ENCODE assay signal across 9 cellular contexts in the genomic region with DNA sequence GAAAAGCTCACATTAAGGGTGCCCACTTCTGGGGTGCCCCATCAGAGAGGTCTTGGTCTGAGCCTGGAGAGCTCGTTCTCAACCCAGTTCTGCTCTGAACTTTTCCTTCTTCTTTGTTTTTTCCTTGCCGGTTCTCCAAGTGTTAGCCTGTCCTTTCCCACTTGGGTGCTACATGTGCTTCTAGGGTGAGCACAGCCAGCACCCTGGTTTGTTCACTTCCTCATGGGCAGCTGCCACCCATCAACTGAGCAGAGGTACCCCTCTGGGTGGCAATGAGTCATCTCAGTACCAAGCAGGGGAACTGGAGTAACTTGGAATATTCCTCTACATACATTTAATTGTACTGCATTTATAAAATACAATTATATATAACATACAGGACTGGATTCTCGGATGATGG. TPM values are rescaled to one million over a fixed set of nuclear protein-coding genes. Genes with fewer than 3 reads are reported as not detected.
DNase-seq lines count a peak whose midpoint lies in the region; ATAC-seq and TF ChIP-seq lines count a peak whose summit lies in the region.
"Had no signal": no experiment of that assay in that cellular context is flagged by ENCODE, and none has a peak within 500 bp of the region (broad histone marks: within the 10 kb centered on the region; RNA-seq: fewer than 3 reads in every experiment).

No MANE protein-coding gene starts in this region.

- H3K4me1 Mint-ChIP-seq in CD4-positive, alpha-beta T cell (ENCODE audit: low read depth): peaks cover 84% of the 10 kb centered on the region
- H3K4me1 Mint-ChIP-seq in osteocyte (ENCODE audit: unreplicated experiment): peaks cover 77% of the 10 kb centered on the region
- peaks cover 13% of the 10 kb centered on the region for H3K4me1 Mint-ChIP-seq in WTC11

- peak overlapping the region; percentile 92 for H3K4me3 Mint-ChIP-seq in CD4-positive, alpha-beta T cell
- H3K4me3 Mint-ChIP-seq in osteocyte (ENCODE audit: unreplicated experiment) (no peak overlapping the region), WTC11 (no peak overlapping the region)

- no peaks in the 10 kb centered on the region for H3K36me3 ChIP-seq in ascending aorta

- CTCF ChIA-PET in CD4-positive, alpha-beta T cell (lab: Charles Lee): interaction anchor here (1.4 to 4.7 kb wide), 3 partner anchors 12 to 78 kb away, joined by 4 to 18 read pairs (median 4); no protein-coding TSS in a partner anchor
- CTCF ChIA-PET in WTC11 (lab: Charles Lee): interaction anchor here (0.9 to 1.9 kb wide), 3 partner anchors 68 to 106 kb away, joined by 3 to 4 read pairs (median 4); no protein-coding TSS in a partner anchor

- no peak for ATAC-seq in CD4-positive, alpha-beta T cell (ENCODE audit: poor library complexity)
- ATAC-seq in HG03378 (IDR thresholded peaks at IDR 0.05; ENCODE audit: unreplicated experiment) (no peak), WTC11 (no peak)

- H3K27ac Mint-ChIP-seq in CD4-positive, alpha-beta T cell: peak overlapping the region; percentile 93
- H3K27ac Mint-ChIP-seq in osteocyte (ENCODE audit: unreplicated experiment): peak overlapping the region; percentile 95
- H3K27ac Mint-ChIP-seq in WTC11: no peak overlapping the region

- H3K4me3 ChIP-seq in ascending aorta: no peak overlapping the region

- H3K27me3 ChIP-seq in CD4-positive, alpha-beta T cell (ENCODE audit: control insufficient read depth, insufficient read depth, low read length): no peaks in the 10 kb centered on the region
- no peaks in the 10 kb centered on the region for H3K27me3 ChIP-seq in ascending aorta

- H3K27me3 Mint-ChIP-seq in CD4-positive, alpha-beta T cell: no peaks in the 10 kb centered on the region
- H3K27me3 Mint-ChIP-seq in osteocyte (ENCODE audit: unreplicated experiment): no peaks in the 10 kb centered on the region
- peaks cover 33% of the 10 kb centered on the region for H3K27me3 Mint-ChIP-seq in WTC11 (ENCODE audit: low read depth)

- no peaks in the 10 kb centered on the region for H3K9me3 ChIP-seq in CD4-positive, alpha-beta T cell (ENCODE audit: control insufficient read depth, low read length)
- no peaks in the 10 kb centered on the region for H3K9me3 ChIP-seq in ascending aorta

- intact Hi-C loops in CD4-positive, alpha-beta T cell (cut with DNase I, micrococcal nuclease): loop anchor here in 1 of 2 experiments (10.0 kb wide), 1 partner anchor 844 kb away; a partner anchor contains a TSS
- intact Hi-C loops in ascending aorta (cut with DNase I): no loop called here

- POLR2A ChIA-PET in CD4-positive, alpha-beta T cell (lab: Charles Lee): interaction anchor here (0.7 to 7.7 kb wide), 10 partner anchors 13 to 363 kb away, joined by 3 to 102 read pairs (median 3); a partner anchor contains a TSS
- POLR2A ChIA-PET in WTC11 (lab: Charles Lee): no interaction called here

- H3K4me1 ChIP-seq in ascending aorta: peaks cover 26 to 59% of the 10 kb centered on the region in 2 donors

- no peak for TF ChIP-seq CTCF in CD4-positive, alpha-beta T cell (IDR thresholded peaks at IDR 0.05)
- TF ChIP-seq CTCF in ascending aorta (IDR thresholded peaks at IDR 0.05): no peak
- TF ChIP-seq CTCF in osteocyte (IDR thresholded peaks at IDR 0.05): no peak
- TF ChIP-seq CTCF in WTC11 (IDR thresholded peaks at IDR 0.05): no peak

- DNase-seq in CD4-positive, alpha-beta T cell: no peak
- DNase-seq in MV-4-11 (lab: John Stamatoyannopoulos, UW): peak; percentile 90
- DNase-seq in ascending aorta (ENCODE audit: low spot score in 2 of 2): peak in 1 of 2 donors; percentile 67
- DNase-seq in osteocyte (ENCODE audit: extremely low spot score, unreplicated experiment): no peak
- no peak for DNase-seq in GM19238 (ENCODE audit: insufficient read length, low spot score)
- DNase-seq in DMS114 treated with DMSO at 0.1 percent for 48 hours (lab: John Stamatoyannopoulos, UW; ENCODE audit: unreplicated experiment): no peak
- DNase-seq in WTC11 (ENCODE audit: low spot score): no peak

- H3K27ac ChIP-seq in CD4-positive, alpha-beta T cell (ENCODE audit: low read depth, low read length): peak overlapping the region; percentile 62
- H3K27ac ChIP-seq in ascending aorta: peak overlapping the region; percentile 72 to 90

- no peaks in the 10 kb centered on the region for H3K36me3 Mint-ChIP-seq in CD4-positive, alpha-beta T cell (ENCODE audit: low read depth)
- H3K36me3 Mint-ChIP-seq in osteocyte (ENCODE audit: unreplicated experiment) (peaks cover 4% of the 10 kb centered on the region), WTC11 (no peaks in the 10 kb centered on the region)
- H3K36me3 Mint-ChIP-seq: brain had no signal

- no peaks in the 10 kb centered on the region for H3K9me3 Mint-ChIP-seq in CD4-positive, alpha-beta T cell
- H3K9me3 Mint-ChIP-seq in osteocyte (ENCODE audit: unreplicated experiment) (no peaks in the 10 kb centered on the region), WTC11 (no peaks in the 10 kb centered on the region)
- H3K9me3 Mint-ChIP-seq: brain had no signal

TF ChIP-seq in WTC11, 78 proteins besides CTCF, POLR2A, EP300 and RAD21 (continues in another document):
- TF ChIP-seq ELF4 (CRISPR knock-in tag; IDR thresholded peaks at IDR 0.05; ENCODE audit: low read depth): no peak
- TF ChIP-seq, protein P1, sequence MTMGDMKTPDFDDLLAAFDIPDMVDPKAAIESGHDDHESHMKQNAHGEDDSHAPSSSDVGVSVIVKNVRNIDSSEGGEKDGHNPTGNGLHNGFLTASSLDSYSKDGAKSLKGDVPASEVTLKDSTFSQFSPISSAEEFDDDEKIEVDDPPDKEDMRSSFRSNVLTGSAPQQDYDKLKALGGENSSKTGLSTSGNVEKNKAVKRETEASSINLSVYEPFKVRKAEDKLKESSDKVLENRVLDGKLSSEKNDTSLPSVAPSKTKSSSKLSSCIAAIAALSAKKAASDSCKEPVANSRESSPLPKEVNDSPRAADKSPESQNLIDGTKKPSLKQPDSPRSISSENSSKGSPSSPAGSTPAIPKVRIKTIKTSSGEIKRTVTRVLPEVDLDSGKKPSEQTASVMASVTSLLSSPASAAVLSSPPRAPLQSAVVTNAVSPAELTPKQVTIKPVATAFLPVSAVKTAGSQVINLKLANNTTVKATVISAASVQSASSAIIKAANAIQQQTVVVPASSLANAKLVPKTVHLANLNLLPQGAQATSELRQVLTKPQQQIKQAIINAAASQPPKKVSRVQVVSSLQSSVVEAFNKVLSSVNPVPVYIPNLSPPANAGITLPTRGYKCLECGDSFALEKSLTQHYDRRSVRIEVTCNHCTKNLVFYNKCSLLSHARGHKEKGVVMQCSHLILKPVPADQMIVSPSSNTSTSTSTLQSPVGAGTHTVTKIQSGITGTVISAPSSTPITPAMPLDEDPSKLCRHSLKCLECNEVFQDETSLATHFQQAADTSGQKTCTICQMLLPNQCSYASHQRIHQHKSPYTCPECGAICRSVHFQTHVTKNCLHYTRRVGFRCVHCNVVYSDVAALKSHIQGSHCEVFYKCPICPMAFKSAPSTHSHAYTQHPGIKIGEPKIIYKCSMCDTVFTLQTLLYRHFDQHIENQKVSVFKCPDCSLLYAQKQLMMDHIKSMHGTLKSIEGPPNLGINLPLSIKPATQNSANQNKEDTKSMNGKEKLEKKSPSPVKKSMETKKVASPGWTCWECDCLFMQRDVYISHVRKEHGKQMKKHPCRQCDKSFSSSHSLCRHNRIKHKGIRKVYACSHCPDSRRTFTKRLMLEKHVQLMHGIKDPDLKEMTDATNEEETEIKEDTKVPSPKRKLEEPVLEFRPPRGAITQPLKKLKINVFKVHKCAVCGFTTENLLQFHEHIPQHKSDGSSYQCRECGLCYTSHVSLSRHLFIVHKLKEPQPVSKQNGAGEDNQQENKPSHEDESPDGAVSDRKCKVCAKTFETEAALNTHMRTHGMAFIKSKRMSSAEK (CRISPR knock-in tag; IDR thresholded peaks at IDR 0.05; ENCODE audit: borderline replicate concordance): no peak
- TF ChIP-seq, protein P2, sequence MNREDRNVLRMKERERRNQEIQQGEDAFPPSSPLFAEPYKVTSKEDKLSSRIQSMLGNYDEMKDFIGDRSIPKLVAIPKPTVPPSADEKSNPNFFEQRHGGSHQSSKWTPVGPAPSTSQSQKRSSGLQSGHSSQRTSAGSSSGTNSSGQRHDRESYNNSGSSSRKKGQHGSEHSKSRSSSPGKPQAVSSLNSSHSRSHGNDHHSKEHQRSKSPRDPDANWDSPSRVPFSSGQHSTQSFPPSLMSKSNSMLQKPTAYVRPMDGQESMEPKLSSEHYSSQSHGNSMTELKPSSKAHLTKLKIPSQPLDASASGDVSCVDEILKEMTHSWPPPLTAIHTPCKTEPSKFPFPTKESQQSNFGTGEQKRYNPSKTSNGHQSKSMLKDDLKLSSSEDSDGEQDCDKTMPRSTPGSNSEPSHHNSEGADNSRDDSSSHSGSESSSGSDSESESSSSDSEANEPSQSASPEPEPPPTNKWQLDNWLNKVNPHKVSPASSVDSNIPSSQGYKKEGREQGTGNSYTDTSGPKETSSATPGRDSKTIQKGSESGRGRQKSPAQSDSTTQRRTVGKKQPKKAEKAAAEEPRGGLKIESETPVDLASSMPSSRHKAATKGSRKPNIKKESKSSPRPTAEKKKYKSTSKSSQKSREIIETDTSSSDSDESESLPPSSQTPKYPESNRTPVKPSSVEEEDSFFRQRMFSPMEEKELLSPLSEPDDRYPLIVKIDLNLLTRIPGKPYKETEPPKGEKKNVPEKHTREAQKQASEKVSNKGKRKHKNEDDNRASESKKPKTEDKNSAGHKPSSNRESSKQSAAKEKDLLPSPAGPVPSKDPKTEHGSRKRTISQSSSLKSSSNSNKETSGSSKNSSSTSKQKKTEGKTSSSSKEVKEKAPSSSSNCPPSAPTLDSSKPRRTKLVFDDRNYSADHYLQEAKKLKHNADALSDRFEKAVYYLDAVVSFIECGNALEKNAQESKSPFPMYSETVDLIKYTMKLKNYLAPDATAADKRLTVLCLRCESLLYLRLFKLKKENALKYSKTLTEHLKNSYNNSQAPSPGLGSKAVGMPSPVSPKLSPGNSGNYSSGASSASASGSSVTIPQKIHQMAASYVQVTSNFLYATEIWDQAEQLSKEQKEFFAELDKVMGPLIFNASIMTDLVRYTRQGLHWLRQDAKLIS (CRISPR knock-in tag; IDR thresholded peaks at IDR 0.05; ENCODE audit: borderline replicate concordance): no peak
- TF ChIP-seq ZNF138 (CRISPR knock-in tag; conservative IDR thresholded peaks at IDR 0.05): no peak
- TF ChIP-seq, protein P3, sequence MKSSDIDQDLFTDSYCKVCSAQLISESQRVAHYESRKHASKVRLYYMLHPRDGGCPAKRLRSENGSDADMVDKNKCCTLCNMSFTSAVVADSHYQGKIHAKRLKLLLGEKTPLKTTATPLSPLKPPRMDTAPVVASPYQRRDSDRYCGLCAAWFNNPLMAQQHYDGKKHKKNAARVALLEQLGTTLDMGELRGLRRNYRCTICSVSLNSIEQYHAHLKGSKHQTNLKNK (CRISPR knock-in tag; IDR thresholded peaks at IDR 0.05): no peak
- TF ChIP-seq RELA (CRISPR knock-in tag; IDR thresholded peaks at IDR 0.05; ENCODE audit: borderline replicate concordance): no peak
- no peak for TF ChIP-seq NR3C1 (CRISPR knock-in tag; conservative IDR thresholded peaks at IDR 0.05; ENCODE audit: low read depth)

RNA-seq across cellular contexts. Expression of a gene that starts 3.9 kb away (rescaled TPM):
- 10 to 100 TPM; 29.4 to 31.4 TPM for total RNA-seq in CD4-positive, alpha-beta T cell
- total RNA-seq in ascending aorta (84.1 TPM), osteocyte (105 and 114 TPM in 2 replicates), WTC11 (2021) (0.21 to 0.34 TPM (median 0.24 TPM) in 3 replicates)

RNA-seq across cellular contexts. Expression of a gene that starts 14.5 kb away (rescaled TPM):
- total RNA-seq in CD4-positive, alpha-beta T cell: 10 to 100 TPM; 11.3 to 11.9 TPM
- total RNA-seq in ascending aorta: 24.6 TPM
- total RNA-seq in osteocyte: 53.1 and 55.1 TPM in 2 replicates
- total RNA-seq in WTC11 (2021): 72.8 to 78.3 TPM (median 76.2 TPM) in 3 replicates

Comparison
In these comparisons a context has a peak if more than half of its experiments do, and no peak if none do; other contexts are left out.
1. RNA of a gene that starts 3.9 kb away (total RNA-seq): 105 to 114 TPM in osteocyte, 84.1 TPM in ascending aorta (single experiment) and 29.4 to 31.4 TPM in CD4-positive, alpha-beta T cell; 0.21 to 0.34 TPM in WTC11; every median in the first group is over 10 times any median in the second.